In the genomic region with DNA sequence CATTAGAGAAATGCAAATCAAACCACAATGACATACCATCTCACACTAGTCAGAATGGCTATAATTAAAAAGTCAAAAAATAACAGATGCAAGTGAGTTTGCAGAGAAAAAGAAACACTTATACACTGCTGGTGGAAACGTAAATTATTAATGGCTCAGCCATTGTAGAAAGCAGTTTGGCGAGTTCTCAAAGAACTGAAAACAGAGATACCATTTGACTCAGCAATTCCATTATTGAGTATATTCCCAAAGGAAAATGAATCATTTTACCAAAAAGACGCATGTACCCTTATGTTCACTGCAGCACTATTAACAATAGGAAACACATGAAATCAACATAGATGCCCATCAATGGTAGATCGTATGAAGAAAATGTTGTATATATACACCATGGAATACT, we compare ENCODE assay signal across 23 cellular contexts.
DNase-seq lines count a peak whose midpoint lies in the region; ATAC-seq and FAIRE-seq lines count a peak whose summit lies in the region.
"Had no signal": no experiment of that assay in that cellular context is flagged by ENCODE, and none has a peak within 500 bp of the region (broad histone marks: within the 10 kb centered on the region; RNA-seq: fewer than 3 reads in every experiment).

No MANE protein-coding gene starts in this region.

- no peaks in the 10 kb centered on the region for H3K9me3 ChIP-seq in neuronal stem cell (replicated peaks in 1 of 2; ENCODE audit: control insufficient read depth in 2 of 2, insufficient read depth in 1 of 2, low read depth in 1 of 2, low read length in 2 of 2)
- H3K9me3 ChIP-seq: SJCRH30 had no signal

- H3K4me3 ChIP-seq in skeletal muscle cell (ENCODE audit: low read depth, low read length) (no peak overlapping the region), neuronal stem cell (ENCODE audit: low read length in 2 of 2) (no peak overlapping the region)
- H3K4me3 ChIP-seq: SJCRH30 had no signal

- no peaks in the 10 kb centered on the region for H3K36me3 ChIP-seq in neuronal stem cell (replicated peaks in 1 of 2; ENCODE audit: control insufficient read depth in 2 of 2, insufficient read depth in 2 of 2, low read length in 2 of 2)
- H3K36me3 ChIP-seq: SJCRH30 had no signal

- no peak overlapping the region for H2AFZ ChIP-seq in neuronal stem cell (ENCODE audit: low read length)

- H3K18ac ChIP-seq in neuronal stem cell (ENCODE audit: low read length), result no peak overlapping the region

- no peaks in the 10 kb centered on the region for H3K27me3 ChIP-seq in neuronal stem cell (ENCODE audit: control insufficient read depth in 3 of 3, insufficient read depth in 3 of 3, low read depth in 1 of 3, low read length in 3 of 3)
- H3K27me3 ChIP-seq: SJCRH30 had no signal

- H3K23ac ChIP-seq in neuronal stem cell (ENCODE audit: low read depth, low read length, poor library complexity), result no peak overlapping the region

- H3K4me2 ChIP-seq in neuronal stem cell (ENCODE audit: insufficient read depth, low read length, poor library complexity, severe bottlenecking), result no peak overlapping the region

- H3K27ac ChIP-seq in neuronal stem cell (replicated peaks; ENCODE audit: low read length), result no peak overlapping the region
- H3K27ac ChIP-seq: C4-2B, SJCRH30 had no signal

- no peak overlapping the region for H3K9ac ChIP-seq in neuronal stem cell (ENCODE audit: low read depth, low read length, poor library complexity)

- no peak overlapping the region for H3K4ac ChIP-seq in neuronal stem cell (ENCODE audit: low read length)

- H2BK5ac ChIP-seq in neuronal stem cell (ENCODE audit: low read length), result no peak overlapping the region

- peaks cover 0 to 4% of the 10 kb centered on the region in 2 donors for H3K4me1 ChIP-seq in neuronal stem cell (ENCODE audit: control insufficient read depth in 2 of 2, insufficient read depth in 1 of 2, low read depth in 1 of 2, low read length in 2 of 2)
- H3K4me1 ChIP-seq: SJCRH30 had no signal

- ATAC-seq in GM18511 (IDR thresholded peaks at IDR 0.05; ENCODE audit: unreplicated experiment), result peak; percentile 43
- peak; percentile 65 for ATAC-seq in HG02763 (IDR thresholded peaks at IDR 0.05; ENCODE audit: unreplicated experiment)
- ATAC-seq in HG03108 (IDR thresholded peaks at IDR 0.05; ENCODE audit: unreplicated experiment), result no peak

- no peak overlapping the region for H2AK5ac ChIP-seq in neuronal stem cell (ENCODE audit: low read depth, low read length)

- no CpG with 5 or more reads among the region's 4 CpGs for WGBS in neuronal stem cell (ENCODE audit: extremely low coverage in 2 of 2, insufficient read length in 2 of 2, insufficient replicate concordance in 1 of 2), 2 donors

- no peak overlapping the region for H2BK15ac ChIP-seq in neuronal stem cell (ENCODE audit: low read length)

- no peak overlapping the region for H2BK120ac ChIP-seq in neuronal stem cell (ENCODE audit: low read depth, low read length)

- DNase-seq in skeletal muscle cell (ENCODE audit: low read depth) (peak; percentile 85), NCI-H226 (no peak), neuronal stem cell (ENCODE audit: low spot score) (no peak), HPDE6-E6E7 (ENCODE audit: extremely low spot score) (no peak)
- DNase-seq: AML-193, EL, GF-D8, H7, Kasumi-1, NCI-H1417, NCI-H1694 treated with DMSO at 0.1 percent for 48 hours, NCI-H2081 treated with DMSO at 0.1 percent for 48 hours, NCI-H2171 treated with DMSO at 0.1 percent for 48 hours, NCI-H446, NCI-H526, OCI-M1, SJCRH30 had no signal

- H2BK12ac ChIP-seq in neuronal stem cell (ENCODE audit: low read length), result no peak overlapping the region

- FAIRE-seq in endometrium (lab: Jason Lieb, UNC), result peak; percentile 18
- FAIRE-seq: RCC 7860 had no signal

- H3K79me1 ChIP-seq in neuronal stem cell (ENCODE audit: low read depth, low read length), result no peaks in the 10 kb centered on the region

- no peak overlapping the region for H3K14ac ChIP-seq in neuronal stem cell (ENCODE audit: low read length)

- H4K91ac ChIP-seq in neuronal stem cell (ENCODE audit: low read depth, low read length, poor library complexity), result no peak overlapping the region

- no peak overlapping the region for H4K8ac ChIP-seq in neuronal stem cell (ENCODE audit: low read depth, low read length)
